ENCODE assay signal across 1 cellular context in genomic region chrX:134737721-134738369, GRCh38.
TF ChIP-seq lines count a peak whose summit lies in the region.

No MANE protein-coding gene starts in this region.

TF ChIP-seq in SK-N-SH, 30 proteins besides CTCF, POLR2A, EP300 and RAD21 (continued from another document):
- TF ChIP-seq ZBTB33 (IDR thresholded peaks at IDR 0.05; ENCODE audit: borderline replicate concordance, low read depth) (no peak), CHD2 (IDR thresholded peaks at IDR 0.05; ENCODE audit: low read length, partially characterized antibody) (no peak), FOXM1 (IDR thresholded peaks at IDR 0.05; ENCODE audit: low read depth) (no peak), RCOR1 (IDR thresholded peaks at IDR 0.05; ENCODE audit: low read length) (no peak), NRF1 (IDR thresholded peaks at IDR 0.05; ENCODE audit: low read depth, low read length) (no peak), TEAD4 (IDR thresholded peaks at IDR 0.05; ENCODE audit: borderline replicate concordance, insufficient read depth) (no peak), IRF3 (IDR thresholded peaks at IDR 0.05; ENCODE audit: low read depth, low read length) (no peak), MAX (IDR thresholded peaks at IDR 0.05; ENCODE audit: low read depth) (no peak), ELF1 (IDR thresholded peaks at IDR 0.05) (no peak), NFIC (IDR thresholded peaks at IDR 0.05; ENCODE audit: borderline replicate concordance) (no peak), RXRA (IDR thresholded peaks at IDR 0.05; ENCODE audit: borderline replicate concordance, low read depth) (no peak)
